ENCODE assay signal across 13 cellular contexts in genomic region chr1:235468970-235469369, GRCh38. TPM values are rescaled to one million over a fixed set of nuclear protein-coding genes. Genes with fewer than 3 reads are reported as not detected.
DNase-seq lines count a peak whose midpoint lies in the region; ATAC-seq and TF ChIP-seq lines count a peak whose summit lies in the region.
"Had no signal": no experiment of that assay in that cellular context is flagged by ENCODE, and none has a peak within 500 bp of the region (broad histone marks: within the 10 kb centered on the region; RNA-seq: fewer than 3 reads in every experiment).

No MANE protein-coding gene starts in this region.

- peaks cover 15% of the 10 kb centered on the region for H3K36me3 Mint-ChIP-seq in chondrocyte (ENCODE audit: low read depth)
- H3K36me3 Mint-ChIP-seq in immature natural killer cell = peaks cover 0 to 8% (median 0%) of the 10 kb centered on the region in 3 donors

- H3K27me3 ChIP-seq in PC-9 (ENCODE audit: insufficient read depth, low read depth) (no peaks in the 10 kb centered on the region), left lung (no peaks in the 10 kb centered on the region)

- CTCF ChIA-PET in PC-9 (lab: Charles Lee) = no interaction called here

- H3K4me1 Mint-ChIP-seq in chondrocyte (ENCODE audit: low read depth) (peaks cover 6% of the 10 kb centered on the region), immature natural killer cell (no peaks in the 10 kb centered on the region)
- H3K4me1 Mint-ChIP-seq: WTC11 had no signal

- H3K4me2 ChIP-seq in PC-9 = peak overlapping the region; percentile 10; the same call in 1 of the 2 replicates

- H3K9me3 ChIP-seq in PC-9 (ENCODE audit: insufficient read depth, low read depth) (no peaks in the 10 kb centered on the region), left lung (no peaks in the 10 kb centered on the region)
- H3K9me3 ChIP-seq: left ventricle myocardium inferior had no signal

- intact Hi-C loops in PC-9 (cut with micrococcal nuclease; ENCODE audit: unreplicated experiment) = no loop called here
- intact Hi-C loops in left lung (cut with DNase I) = no loop called here

- H3K27me3 Mint-ChIP-seq in chondrocyte (ENCODE audit: low read depth) (no peaks in the 10 kb centered on the region), immature natural killer cell (ENCODE audit: low read depth in 3 of 3) (no peaks in the 10 kb centered on the region)

- DNase-seq in EL (peak; percentile 73), PC-9 (peak; percentile 45 to 85), chondrocyte (ENCODE audit: low spot score) (no peak), myocyte (ENCODE audit: low read depth) (peak; percentile 38), left lung (no peak), immature natural killer cell (no peak)
- no peak for DNase-seq in activated T-cell treated with anti-CD3 and anti-CD28 coated beads, Interleukin-2, amount 50 U/mL, for 1 hour
- no peak for DNase-seq in effector CD4-positive, alpha-beta T cell
- DNase-seq: activated T-cell treated with anti-CD3 and anti-CD28 coated beads, Interleukin-2, amount 50 U/mL, for 4 hours; left ventricle myocardium inferior; OCI-M1; stimulated activated naive CD4-positive, alpha-beta T cell treated with Interleukin-2 at 50 U/mL for 16 hours had no signal

- TF ChIP-seq CTCF in PC-9 (conservative IDR thresholded peaks at IDR 0.05) (peak; percentile 48), chondrocyte (IDR thresholded peaks at IDR 0.05) (peak; percentile 21), left lung (IDR thresholded peaks at IDR 0.05) (no peak)

- H3K4me1 ChIP-seq in PC-9 (replicated peaks; ENCODE audit: insufficient read depth) = peaks cover 15% of the 10 kb centered on the region
- no peaks in the 10 kb centered on the region for H3K4me1 ChIP-seq in left lung
- H3K4me1 ChIP-seq: left ventricle myocardium inferior had no signal

- H3K9me2 ChIP-seq in PC-9 (ENCODE audit: insufficient read depth) = no peaks in the 10 kb centered on the region

- H3K4me3 ChIP-seq in PC-9 = no peak overlapping the region
- no peak overlapping the region for H3K4me3 ChIP-seq in left lung
- H3K4me3 ChIP-seq: left ventricle myocardium inferior had no signal

- no TSS peak for BruUV-seq in PC-9 (replicated peaks; lab: Mats Ljungman, UMichigan)

- H3K9me3 Mint-ChIP-seq in chondrocyte (ENCODE audit: low read depth) (no peaks in the 10 kb centered on the region), immature natural killer cell (no peaks in the 10 kb centered on the region)
- H3K9me3 Mint-ChIP-seq: activated T-cell treated with anti-CD3 and anti-CD28 coated beads, Interleukin-2, amount 50 U/mL, for 4 hours had no signal

- ATAC-seq in left lung = no peak
- ATAC-seq: activated T-cell treated with anti-CD3 and anti-CD28 coated beads, Interleukin-2, amount 50 U/mL, for 4 hours; WTC11 had no signal

- POLR2A ChIA-PET in PC-9 (lab: Charles Lee; ENCODE audit: unreplicated experiment) = interaction anchor here (0.5 kb wide), 1 partner anchor 257 kb away, joined by 5 read pairs; no protein-coding TSS in a partner anchor

- no peaks in the 10 kb centered on the region for H4K20me1 ChIP-seq in PC-9 (ENCODE audit: insufficient read depth)

- H3F3A ChIP-seq in PC-9 (ENCODE audit: insufficient read depth, low read depth) = peaks cover 47% of the 10 kb centered on the region

- no peak overlapping the region for H2AFZ ChIP-seq in PC-9

- H3K27ac ChIP-seq in PC-9 = peak overlapping the region; percentile 74
- H3K27ac ChIP-seq in left lung = no peak overlapping the region
- H3K27ac ChIP-seq: left ventricle myocardium inferior had no signal

- no peak overlapping the region for H3K27ac Mint-ChIP-seq in chondrocyte (ENCODE audit: unreplicated experiment)
- no peak overlapping the region for H3K27ac Mint-ChIP-seq in immature natural killer cell
- H3K27ac Mint-ChIP-seq: WTC11 had no signal

- no peak overlapping the region for H3K4me3 Mint-ChIP-seq in chondrocyte (ENCODE audit: unreplicated experiment)
- no peak overlapping the region for H3K4me3 Mint-ChIP-seq in immature natural killer cell
- H3K4me3 Mint-ChIP-seq: activated T-cell treated with anti-CD3 and anti-CD28 coated beads, Interleukin-2, amount 50 U/mL, for 4 hours; WTC11 had no signal

- H3K36me3 ChIP-seq in PC-9 (ENCODE audit: low read depth) (peaks cover 14% of the 10 kb centered on the region; the same call in 1 of the 2 replicates), left lung (peaks cover 0 to 20% of the 10 kb centered on the region in 2 donors)

- H3K79me2 ChIP-seq in PC-9 (ENCODE audit: low read depth) = 0 out of 2 replicates have a peak, but pooled peaks cover 3% of the 10 kb centered on the region

RNA-seq across cellular contexts. Expression of gene B3GALNT2, which starts 35.3 kb away (rescaled TPM):
- total RNA-seq in PC-9 (2021) (57.4 and 60.6 TPM in 2 replicates), chondrocyte (28.1 to 36.6 TPM (median 30.4 TPM) in 3 replicates), myocyte (28.2 and 33.2 TPM in 2 replicates), left lung (10 to 100 TPM; 18.1 to 22.9 TPM)
- polyA plus RNA-seq in myocyte (2012) = 16.9 TPM
- polyA plus RNA-seq in immature natural killer cell = 1 to 10 TPM; 4.0 to 5.2 (median 4.9) TPM

Comparison
In these comparisons a context has a peak if more than half of its experiments do, and no peak if none do; other contexts are left out.
1. DNase-seq: peak in EL (single experiment), PC-9 (2 of 2) and myocyte (single experiment); none in chondrocyte (single experiment), activated T-cell treated with anti-CD3 and anti-CD28 coated beads, Interleukin-2, amount 50 U/mL, for 1 hour (single experiment), left lung (0 of 2), immature natural killer cell (0 of 3) and effector CD4-positive, alpha-beta T cell (single experiment).
2. CTCF ChIP-seq: peak in PC-9 (single experiment) and chondrocyte (single experiment); none in left lung (0 of 2).